Comparison of ENCODE assay signal across 1 cellular context in genomic region chr3:126481808-126482502, GRCh38.
TF ChIP-seq lines count a peak whose summit lies in the region.

No MANE protein-coding gene starts in this region.

TF ChIP-seq in HepG2, 621 proteins besides CTCF, POLR2A, EP300 and RAD21 (continues in another document):
- TF ChIP-seq ZNF644 (CRISPR knock-in tag; IDR thresholded peaks at IDR 0.05; ENCODE audit: low read depth) (0 out of 2 replicates have a peak, but pooled peaks have one; percentile 18), ZNF276 (CRISPR knock-in tag; IDR thresholded peaks at IDR 0.05; ENCODE audit: low read depth) (no peak), ZBED4 (CRISPR knock-in tag; IDR thresholded peaks at IDR 0.05; ENCODE audit: borderline replicate concordance) (no peak), ZNF317 (CRISPR knock-in tag; IDR thresholded peaks at IDR 0.05) (peak; percentile 60), GLI4 (CRISPR knock-in tag; IDR thresholded peaks at IDR 0.05; ENCODE audit: borderline replicate concordance) (no peak), HNRNPL (IDR thresholded peaks at IDR 0.05; ENCODE audit: low read depth, low read length) (peak; percentile 89), ZNF543 (CRISPR knock-in tag; IDR thresholded peaks at IDR 0.05) (0 out of 2 replicates have a peak, but pooled peaks have one; percentile 48), HDAC1 (CRISPR knock-in tag; IDR thresholded peaks at IDR 0.05) (peak; percentile 79), ZNF772 (CRISPR knock-in tag; IDR thresholded peaks at IDR 0.05) (peak; percentile 24; the same call in 1 of the 2 replicates), ZFX (CRISPR knock-in tag; IDR thresholded peaks at IDR 0.05; ENCODE audit: low read depth) (peak; percentile 50), ZBTB4 (CRISPR knock-in tag; IDR thresholded peaks at IDR 0.05; ENCODE audit: borderline replicate concordance) (0 out of 2 replicates have a peak, but pooled peaks have one; percentile 20), MAX (IDR thresholded peaks at IDR 0.05) (peak; percentile 29; the same call in 1 of the 2 replicates), MTF1 (CRISPR knock-in tag; IDR thresholded peaks at IDR 0.05) (no peak), SSRP1 (CRISPR knock-in tag; IDR thresholded peaks at IDR 0.05) (no peak), ZNF292 (CRISPR knock-in tag; IDR thresholded peaks at IDR 0.05; ENCODE audit: borderline replicate concordance, low read depth) (peak; percentile 60; the same call in 1 of the 2 replicates), DRAP1 (CRISPR knock-in tag; IDR thresholded peaks at IDR 0.05) (no peak; the same call in 1 of the 2 replicates), KLF13 (CRISPR knock-in tag; IDR thresholded peaks at IDR 0.05) (no peak), ZNF18 (CRISPR knock-in tag; IDR thresholded peaks at IDR 0.05; ENCODE audit: insufficient replicate concordance) (peak; percentile 83), CREB1 (IDR thresholded peaks at IDR 0.05) (no peak), CREB1 (CRISPR knock-in tag; IDR thresholded peaks at IDR 0.05) (no peak), ZNF431 (CRISPR knock-in tag; IDR thresholded peaks at IDR 0.05; ENCODE audit: borderline replicate concordance, low read depth) (no peak), HNF4A (CRISPR knock-in tag; IDR thresholded peaks at IDR 0.05) (peak; percentile 89), SALL1 (CRISPR knock-in tag; IDR thresholded peaks at IDR 0.05) (peak; percentile 53), NR2C2 (CRISPR knock-in tag; IDR thresholded peaks at IDR 0.05; ENCODE audit: borderline replicate concordance) (no peak), FOXP4 (CRISPR knock-in tag; IDR thresholded peaks at IDR 0.05) (0 out of 2 replicates have a peak, but pooled peaks have one; percentile 21), SAP130 (CRISPR knock-in tag; IDR thresholded peaks at IDR 0.05; ENCODE audit: low read depth) (peak; percentile 55; the same call in 1 of the 2 replicates), LCORL (IDR thresholded peaks at IDR 0.05) (no peak), LCORL (CRISPR knock-in tag; IDR thresholded peaks at IDR 0.05) (peak; percentile 28; the same call in 1 of the 2 replicates), SKI (IDR thresholded peaks at IDR 0.05; ENCODE audit: partially characterized antibody) (peak; percentile 59), NR0B2 (CRISPR knock-in tag; IDR thresholded peaks at IDR 0.05) (peak; percentile 44; the same call in 1 of the 2 replicates), ZNF558 (CRISPR knock-in tag; IDR thresholded peaks at IDR 0.05; ENCODE audit: borderline replicate concordance) (no peak), MLX (CRISPR knock-in tag; IDR thresholded peaks at IDR 0.05) (no peak), ETV5 (CRISPR knock-in tag; IDR thresholded peaks at IDR 0.05; ENCODE audit: borderline replicate concordance) (peak; percentile 35; the same call in 1 of the 2 replicates), ARID4A (CRISPR knock-in tag; IDR thresholded peaks at IDR 0.05; ENCODE audit: borderline replicate concordance) (peak; percentile 50; the same call in 1 of the 2 replicates), EZH2 (conservative IDR thresholded peaks at IDR 0.05; ENCODE audit: low read depth, low read length) (no peak), POLR2AphosphoS5 (IDR thresholded peaks at IDR 0.05; ENCODE audit: low read depth, low read length) (no peak), NFRKB (IDR thresholded peaks at IDR 0.05) (no peak), SOX6 (IDR thresholded peaks at IDR 0.05) (no peak), SOX6 (CRISPR knock-in tag; IDR thresholded peaks at IDR 0.05) (peak; percentile 65), ZNF784 (CRISPR knock-in tag; IDR thresholded peaks at IDR 0.05; ENCODE audit: borderline replicate concordance) (no peak), ZNF747 (CRISPR knock-in tag; IDR thresholded peaks at IDR 0.05; ENCODE audit: borderline replicate concordance) (peak; percentile 50; the same call in 1 of the 2 replicates), MYC (CRISPR knock-in tag; IDR thresholded peaks at IDR 0.05; ENCODE audit: borderline replicate concordance) (peak; percentile 49; the same call in 1 of the 2 replicates)
